34 cellular contexts compared by ENCODE assay signal in genomic region chr1:64348270-64348669, GRCh38.
"Had no signal": no experiment of that assay in that cellular context is flagged by ENCODE, and none has a peak within 500 bp of the region (broad histone marks: within the 10 kb centered on the region; RNA-seq: fewer than 3 reads in every experiment).

No MANE protein-coding gene starts in this region.

- H3K27me3 ChIP-seq: MG63 had no signal

- DNase-seq: Kasumi-1, KG1, MG63, MM.1S, MV-4-11, NCI-H1048, NCI-H1092, NCI-H1092 treated with DMSO at 0.1 percent for 48 hours, NCI-H1105, NCI-H1105 treated with DMSO at 0.1 percent for 48 hours, NCI-H1417, NCI-H1417 treated with DMSO at 0.1 percent for 48 hours, NCI-H1436, NCI-H1436 treated with DMSO at 0.1 percent for 48 hours, NCI-H146, NCI-H1694, NCI-H1694 treated with DMSO at 0.1 percent for 48 hours, NCI-H187, NCI-H187 treated with DMSO at 0.1 percent for 48 hours, NCI-H1930, NCI-H2029, NCI-H2029 treated with DMSO at 0.1 percent for 48 hours, NCI-H2081, NCI-H2081 treated with DMSO at 0.1 percent for 48 hours, NCI-H2107, NCI-H2171, NCI-H2171 treated with DMSO at 0.1 percent for 48 hours, NCI-H2227 treated with DMSO at 0.1 percent for 48 hours, NCI-H226, NCI-H345, NCI-H446, NCI-H446 treated with DMSO at 0.1 percent for 48 hours, NCI-H510A had no signal

- H3K36me3 ChIP-seq: MG63 had no signal

- H3K9ac ChIP-seq: KMS-11 had no signal

- H3K9me3 ChIP-seq: MG63 had no signal

- H3K27ac ChIP-seq: KMS-11 had no signal

- H3K4me2 ChIP-seq: KMS-11 had no signal

- H3K4me3 ChIP-seq: MG63 had no signal
